ENCODE assay signal across 1 cellular context in genomic region chr9:28136113-28136512, GRCh38.
TF ChIP-seq lines count a peak whose summit lies in the region.

No MANE protein-coding gene starts in this region.

TF ChIP-seq in GM23338, 12 proteins besides CTCF, POLR2A, EP300 and RAD21 (continued from another document):
- TF ChIP-seq, protein P1, sequence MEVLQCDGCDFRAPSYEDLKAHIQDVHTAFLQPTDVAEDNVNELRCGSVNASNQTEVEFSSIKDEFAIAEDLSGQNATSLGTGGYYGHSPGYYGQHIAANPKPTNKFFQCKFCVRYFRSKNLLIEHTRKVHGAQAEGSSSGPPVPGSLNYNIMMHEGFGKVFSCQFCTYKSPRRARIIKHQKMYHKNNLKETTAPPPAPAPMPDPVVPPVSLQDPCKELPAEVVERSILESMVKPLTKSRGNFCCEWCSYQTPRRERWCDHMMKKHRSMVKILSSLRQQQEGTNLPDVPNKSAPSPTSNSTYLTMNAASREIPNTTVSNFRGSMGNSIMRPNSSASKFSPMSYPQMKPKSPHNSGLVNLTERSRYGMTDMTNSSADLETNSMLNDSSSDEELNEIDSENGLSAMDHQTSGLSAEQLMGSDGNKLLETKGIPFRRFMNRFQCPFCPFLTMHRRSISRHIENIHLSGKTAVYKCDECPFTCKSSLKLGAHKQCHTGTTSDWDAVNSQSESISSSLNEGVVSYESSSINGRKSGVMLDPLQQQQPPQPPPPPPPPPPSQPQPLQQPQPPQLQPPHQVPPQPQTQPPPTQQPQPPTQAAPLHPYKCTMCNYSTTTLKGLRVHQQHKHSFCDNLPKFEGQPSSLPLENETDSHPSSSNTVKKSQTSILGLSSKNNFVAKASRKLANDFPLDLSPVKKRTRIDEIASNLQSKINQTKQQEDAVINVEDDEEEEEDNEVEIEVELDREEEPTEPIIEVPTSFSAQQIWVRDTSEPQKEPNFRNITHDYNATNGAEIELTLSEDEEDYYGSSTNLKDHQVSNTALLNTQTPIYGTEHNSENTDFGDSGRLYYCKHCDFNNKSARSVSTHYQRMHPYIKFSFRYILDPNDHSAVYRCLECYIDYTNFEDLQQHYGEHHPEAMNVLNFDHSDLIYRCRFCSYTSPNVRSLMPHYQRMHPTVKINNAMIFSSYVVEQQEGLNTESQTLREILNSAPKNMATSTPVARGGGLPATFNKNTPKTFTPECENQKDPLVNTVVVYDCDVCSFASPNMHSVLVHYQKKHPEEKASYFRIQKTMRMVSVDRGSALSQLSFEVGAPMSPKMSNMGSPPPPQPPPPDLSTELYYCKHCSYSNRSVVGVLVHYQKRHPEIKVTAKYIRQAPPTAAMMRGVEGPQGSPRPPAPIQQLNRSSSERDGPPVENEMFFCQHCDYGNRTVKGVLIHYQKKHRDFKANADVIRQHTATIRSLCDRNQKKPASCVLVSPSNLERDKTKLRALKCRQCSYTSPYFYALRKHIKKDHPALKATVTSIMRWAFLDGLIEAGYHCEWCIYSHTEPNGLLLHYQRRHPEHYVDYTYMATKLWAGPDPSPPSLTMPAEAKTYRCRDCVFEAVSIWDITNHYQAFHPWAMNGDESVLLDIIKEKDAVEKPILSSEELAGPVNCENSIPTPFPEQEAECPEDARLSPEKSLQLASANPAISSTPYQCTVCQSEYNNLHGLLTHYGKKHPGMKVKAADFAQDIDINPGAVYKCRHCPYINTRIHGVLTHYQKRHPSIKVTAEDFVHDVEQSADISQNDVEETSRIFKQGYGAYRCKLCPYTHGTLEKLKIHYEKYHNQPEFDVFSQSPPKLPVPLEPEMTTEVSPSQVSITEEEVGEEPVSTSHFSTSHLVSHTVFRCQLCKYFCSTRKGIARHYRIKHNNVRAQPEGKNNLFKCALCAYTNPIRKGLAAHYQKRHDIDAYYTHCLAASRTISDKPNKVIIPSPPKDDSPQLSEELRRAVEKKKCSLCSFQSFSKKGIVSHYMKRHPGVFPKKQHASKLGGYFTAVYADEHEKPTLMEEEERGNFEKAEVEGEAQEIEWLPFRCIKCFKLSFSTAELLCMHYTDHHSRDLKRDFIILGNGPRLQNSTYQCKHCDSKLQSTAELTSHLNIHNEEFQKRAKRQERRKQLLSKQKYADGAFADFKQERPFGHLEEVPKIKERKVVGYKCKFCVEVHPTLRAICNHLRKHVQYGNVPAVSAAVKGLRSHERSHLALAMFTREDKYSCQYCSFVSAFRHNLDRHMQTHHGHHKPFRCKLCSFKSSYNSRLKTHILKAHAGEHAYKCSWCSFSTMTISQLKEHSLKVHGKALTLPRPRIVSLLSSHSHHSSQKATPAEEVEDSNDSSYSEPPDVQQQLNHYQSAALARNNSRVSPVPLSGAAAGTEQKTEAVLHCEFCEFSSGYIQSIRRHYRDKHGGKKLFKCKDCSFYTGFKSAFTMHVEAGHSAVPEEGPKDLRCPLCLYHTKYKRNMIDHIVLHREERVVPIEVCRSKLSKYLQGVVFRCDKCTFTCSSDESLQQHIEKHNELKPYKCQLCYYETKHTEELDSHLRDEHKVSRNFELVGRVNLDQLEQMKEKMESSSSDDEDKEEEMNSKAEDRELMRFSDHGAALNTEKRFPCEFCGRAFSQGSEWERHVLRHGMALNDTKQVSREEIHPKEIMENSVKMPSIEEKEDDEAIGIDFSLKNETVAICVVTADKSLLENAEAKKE (CRISPR knock-in tag; IDR thresholded peaks at IDR 0.05) = no peak
- no peak for TF ChIP-seq ZNF331 (CRISPR knock-in tag; IDR thresholded peaks at IDR 0.05; ENCODE audit: low read depth)
- TF ChIP-seq EZH2 (IDR thresholded peaks at IDR 0.05; ENCODE audit: low read depth, unreplicated experiment) = no peak
- TF ChIP-seq, protein P2, sequence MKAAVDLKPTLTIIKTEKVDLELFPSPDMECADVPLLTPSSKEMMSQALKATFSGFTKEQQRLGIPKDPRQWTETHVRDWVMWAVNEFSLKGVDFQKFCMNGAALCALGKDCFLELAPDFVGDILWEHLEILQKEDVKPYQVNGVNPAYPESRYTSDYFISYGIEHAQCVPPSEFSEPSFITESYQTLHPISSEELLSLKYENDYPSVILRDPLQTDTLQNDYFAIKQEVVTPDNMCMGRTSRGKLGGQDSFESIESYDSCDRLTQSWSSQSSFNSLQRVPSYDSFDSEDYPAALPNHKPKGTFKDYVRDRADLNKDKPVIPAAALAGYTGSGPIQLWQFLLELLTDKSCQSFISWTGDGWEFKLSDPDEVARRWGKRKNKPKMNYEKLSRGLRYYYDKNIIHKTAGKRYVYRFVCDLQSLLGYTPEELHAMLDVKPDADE (IDR thresholded peaks at IDR 0.05) = no peak
TF ChIP-seq in GM23338: peak in this region for 0.
